ENCODE assay signal across 9 cellular contexts in the genomic region with DNA sequence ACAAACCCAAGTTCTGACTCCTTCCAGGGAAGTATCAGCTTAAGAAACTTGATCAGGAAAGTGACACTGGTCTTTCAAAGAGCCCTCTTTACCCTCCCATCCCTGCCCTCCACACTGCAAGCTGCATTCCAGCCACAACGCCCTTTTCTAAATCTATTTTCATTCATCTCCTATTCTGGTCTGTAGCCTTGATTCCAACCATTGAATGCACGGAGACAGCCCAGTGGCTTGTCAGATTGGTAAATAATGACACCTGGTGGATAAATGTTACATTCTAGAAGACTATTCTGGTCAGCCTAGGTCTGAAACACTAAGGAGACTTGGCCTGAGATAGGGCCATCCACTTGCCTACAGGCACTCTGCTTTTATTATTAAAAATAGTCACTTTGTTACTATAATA. TPM values are rescaled to one million over a fixed set of nuclear protein-coding genes. Genes with fewer than 3 reads are reported as not detected.
DNase-seq lines count a peak whose midpoint lies in the region; ATAC-seq and TF ChIP-seq lines count a peak whose summit lies in the region.
"Had no signal": no experiment of that assay in that cellular context is flagged by ENCODE, and none has a peak within 500 bp of the region (broad histone marks: within the 10 kb centered on the region; RNA-seq: fewer than 3 reads in every experiment).

No MANE protein-coding gene starts in this region.

- peak; percentile 22; the same call in 1 of the 3 replicates for TF ChIP-seq CTCF in GM12872 (IDR thresholded peaks at IDR 0.05; ENCODE audit: insufficient read depth, low read depth, low read length)

- no peak overlapping the region for H2BK15ac ChIP-seq in mesendoderm (replicated peaks; ENCODE audit: low read depth)

- no peaks in the 10 kb centered on the region for H3K27me3 ChIP-seq in mesendoderm (ENCODE audit: insufficient read depth, low read length, poor library complexity)

- H3K4me2 ChIP-seq in mesendoderm (ENCODE audit: low read length) = no peak overlapping the region

- H3K4me1 ChIP-seq in mesendoderm (ENCODE audit: control insufficient read depth, low read depth, low read length) = no peaks in the 10 kb centered on the region

- no peak overlapping the region for H2BK120ac ChIP-seq in mesendoderm (ENCODE audit: low read depth, low read length)

- H3K9me3 Mint-ChIP-seq in stimulated activated memory B cell treated with anti-CD40 and anti-IgM and Interleukin-4, amounts not matched to agents 10 μg/mL and 1 μg/mL and 100 μg/mL, for 72 hours = no peaks in the 10 kb centered on the region
- H3K9me3 Mint-ChIP-seq: T-helper 1 cell treated with Interleukin-12 subunit alpha and Interleukin-12 subunit beta and Interleukin-4 antibody, amounts not matched to agents 30 μg/mL and 1 μg/mL, for 36 hours had no signal

- H3K36me3 Mint-ChIP-seq in stimulated activated memory B cell treated with anti-CD40 and anti-IgM and Interleukin-4, amounts not matched to agents 10 μg/mL and 1 μg/mL and 100 μg/mL, for 72 hours = no peaks in the 10 kb centered on the region

- H4K5ac ChIP-seq in mesendoderm (ENCODE audit: low read length) = no peak overlapping the region

- no peak overlapping the region for H3K4me3 Mint-ChIP-seq in stimulated activated memory B cell treated with anti-CD40 and anti-IgM and Interleukin-4, amounts not matched to agents 10 μg/mL and 1 μg/mL and 100 μg/mL, for 72 hours
- H3K4me3 Mint-ChIP-seq: T-helper 1 cell treated with Interleukin-12 subunit alpha and Interleukin-12 subunit beta and Interleukin-4 antibody, amounts not matched to agents 30 μg/mL and 1 μg/mL, for 36 hours had no signal

- TF ChIP-seq POLR2A in GM18505 (IDR thresholded peaks at IDR 0.05; ENCODE audit: borderline replicate concordance, extremely low read depth, insufficient read depth, insufficient read length) = no peak

- no peak overlapping the region for H2AK5ac ChIP-seq in mesendoderm (ENCODE audit: low read length)

- no peak overlapping the region for H3K27ac Mint-ChIP-seq in stimulated activated memory B cell treated with anti-CD40 and anti-IgM and Interleukin-4, amounts not matched to agents 10 μg/mL and 1 μg/mL and 100 μg/mL, for 72 hours
- H3K27ac Mint-ChIP-seq: T-helper 1 cell treated with Interleukin-12 subunit alpha and Interleukin-12 subunit beta and Interleukin-4 antibody, amounts not matched to agents 30 μg/mL and 1 μg/mL, for 36 hours had no signal

- no peak overlapping the region for H3K18ac ChIP-seq in mesendoderm (ENCODE audit: low read length)

- H3K79me2 ChIP-seq in mesendoderm (ENCODE audit: control insufficient read depth, insufficient read depth, low read length) = no peaks in the 10 kb centered on the region

- H3K4me3 ChIP-seq in mesendoderm (ENCODE audit: low read length) = no peak overlapping the region

- no peaks in the 10 kb centered on the region for H3K27me3 Mint-ChIP-seq in stimulated activated memory B cell treated with anti-CD40 and anti-IgM and Interleukin-4, amounts not matched to agents 10 μg/mL and 1 μg/mL and 100 μg/mL, for 72 hours

- no peak overlapping the region for H2BK5ac ChIP-seq in mesendoderm (ENCODE audit: low read length)

- no peaks in the 10 kb centered on the region for H3K4me1 Mint-ChIP-seq in stimulated activated memory B cell treated with anti-CD40 and anti-IgM and Interleukin-4, amounts not matched to agents 10 μg/mL and 1 μg/mL and 100 μg/mL, for 72 hours

- H3K36me3 ChIP-seq in mesendoderm (ENCODE audit: control insufficient read depth, insufficient read depth, low read length) = no peaks in the 10 kb centered on the region

- H3K79me1 ChIP-seq in mesendoderm (ENCODE audit: low read length) = no peaks in the 10 kb centered on the region

- no CpG with 5 or more reads among the region's 2 CpGs for WGBS in mesendoderm (ENCODE audit: extremely low coverage, insufficient coverage, low lambda C conversion rate)

- no peak overlapping the region for H3K4ac ChIP-seq in mesendoderm (ENCODE audit: low read depth, low read length)

- H3K56ac ChIP-seq in mesendoderm (ENCODE audit: low read length) = no peak overlapping the region

- no peak overlapping the region for H3K9ac ChIP-seq in mesendoderm (ENCODE audit: low read length)

- H3K23ac ChIP-seq in mesendoderm (ENCODE audit: low read length) = no peak overlapping the region

- DNase-seq in NCI-H2227 (lab: John Stamatoyannopoulos, UW; ENCODE audit: unreplicated experiment) (peak; percentile 48), dermis blood vessel endothelial cell (peak; percentile 82), mesendoderm (peak; percentile 83), putamen (ENCODE audit: low spot score) (no peak)

- no peak overlapping the region for H3K27ac ChIP-seq in mesendoderm (ENCODE audit: low read depth, low read length)

- no peak for ATAC-seq in GM18505 (IDR thresholded peaks at IDR 0.05; ENCODE audit: unreplicated experiment)
- no peak for ATAC-seq in stimulated activated memory B cell treated with anti-CD40 and anti-IgM and Interleukin-4, amounts not matched to agents 10 μg/mL and 1 μg/mL and 100 μg/mL, for 72 hours
- ATAC-seq in HG03342 (IDR thresholded peaks at IDR 0.05; ENCODE audit: unreplicated experiment) = no peak

- H4K8ac ChIP-seq in mesendoderm (ENCODE audit: low read depth, low read length) = no peak overlapping the region

RNA-seq across cellular contexts. Expression of a gene that starts 20.9 kb away (rescaled TPM):
- total RNA-seq in dermis blood vessel endothelial cell = 0.98 and 3.6 TPM in 2 replicates
- polyA plus RNA-seq in mesendoderm (2013, experiment 1 of 2) = 6.9 TPM
- polyA plus RNA-seq in mesendoderm (2013, experiment 2 of 2) = 7.7 TPM

RNA-seq across cellular contexts. Expression of a gene that starts 22.9 kb away (rescaled TPM):
- total RNA-seq in dermis blood vessel endothelial cell = 0.09 and 0.34 TPM in 2 replicates
- polyA plus RNA-seq in mesendoderm (2013, experiment 1 of 2) = not detected
- not detected for polyA plus RNA-seq in mesendoderm (2013, experiment 2 of 2)

RNA-seq across cellular contexts. Expression of a gene that starts 28.1 kb away (rescaled TPM):
- 16.7 and 19.7 TPM in 2 replicates for total RNA-seq in dermis blood vessel endothelial cell
- 13.6 TPM for polyA plus RNA-seq in mesendoderm (2013, experiment 1 of 2)
- 14.2 TPM for polyA plus RNA-seq in mesendoderm (2013, experiment 2 of 2)

RNA-seq across cellular contexts. Expression of a gene that starts 28.2 kb away (rescaled TPM):
- total RNA-seq in dermis blood vessel endothelial cell = 0.85 and 0.88 TPM in 2 replicates
- 0.34 TPM for polyA plus RNA-seq in mesendoderm (2013, experiment 1 of 2)
- polyA plus RNA-seq in mesendoderm (2013, experiment 2 of 2) = 0.27 TPM

RNA-seq across cellular contexts. Expression of a gene that starts 39.8 kb away (rescaled TPM):
- total RNA-seq in dermis blood vessel endothelial cell = 0.34 and 1.1 TPM in 2 replicates
- polyA plus RNA-seq in mesendoderm (2013, experiment 1 of 2) = 0.06 TPM
- 0.07 TPM for polyA plus RNA-seq in mesendoderm (2013, experiment 2 of 2)
